ENCODE assay signal across 20 cellular contexts in genomic region chr3:146561463-146561862, GRCh38. TPM values are rescaled to one million over a fixed set of nuclear protein-coding genes. Genes with fewer than 3 reads are reported as not detected.
A peak's percentile ranks its signal among the peaks of the same experiment; 100 is the strongest.
DNase-seq lines count a peak whose midpoint lies in the region; ATAC-seq, FAIRE-seq and TF ChIP-seq lines count a peak whose summit lies in the region.
"Had no signal": no experiment of that assay in that cellular context is flagged by ENCODE, and none has a peak within 500 bp of the region (broad histone marks: within the 10 kb centered on the region; RNA-seq: fewer than 3 reads in every experiment).

No MANE protein-coding gene starts in this region.

- no peak overlapping the region for H3K27ac ChIP-seq in PC-3 (ENCODE audit: low read length)
- H3K27ac ChIP-seq in keratinocyte (ENCODE audit: control insufficient read depth, insufficient read depth, low read length): no peak overlapping the region
- H3K27ac ChIP-seq: 22Rv1, A549, C4-2B had no signal

- POLR2A ChIA-PET in PC-3 (lab: Charles Lee; ENCODE audit: unreplicated experiment): no interaction called here

- no peaks in the 10 kb centered on the region for H3K79me2 ChIP-seq in PC-3 (ENCODE audit: low read length)
- no peaks in the 10 kb centered on the region for H3K79me2 ChIP-seq in keratinocyte (ENCODE audit: control insufficient read depth, insufficient read depth, low read length)

- TF ChIP-seq CTCF in PC-3 (conservative IDR thresholded peaks at IDR 0.05; ENCODE audit: low read depth, low read length) (no peak), keratinocyte (optimal IDR thresholded peaks at IDR 0.05 in 1 of 3, IDR thresholded peaks at IDR 0.05 in 1 of 3, conservative IDR thresholded peaks at IDR 0.05 in 1 of 3; ENCODE audit: extremely low read depth in 1 of 3, insufficient read depth in 2 of 3, low read length in 3 of 3) (no peak), type B pancreatic cell (conservative IDR thresholded peaks at IDR 0.05) (no peak)

- no peaks in the 10 kb centered on the region for H3K36me3 ChIP-seq in PC-3 (ENCODE audit: low read depth, low read length)
- H3K36me3 ChIP-seq in keratinocyte (ENCODE audit: control insufficient read depth in 2 of 2, extremely low read depth in 1 of 2, insufficient read depth in 2 of 2, low read length in 2 of 2): no peaks in the 10 kb centered on the region

- H3K27ac Mint-ChIP-seq in type B pancreatic cell: no peak overlapping the region
- H3K27ac Mint-ChIP-seq: CD4-positive, alpha-beta memory T cell had no signal

- H3K9ac ChIP-seq in PC-3 (ENCODE audit: low read length): no peak overlapping the region
- H3K9ac ChIP-seq in keratinocyte (ENCODE audit: control insufficient read depth, extremely low read depth, insufficient read depth, low read length): no peak overlapping the region

- BruUV-seq in PC-3 (replicated peaks; lab: Mats Ljungman, UMichigan): TSS peak; percentile 87

- no peak overlapping the region for H3K4me3 Mint-ChIP-seq in type B pancreatic cell
- H3K4me3 Mint-ChIP-seq: CD4-positive, alpha-beta memory T cell had no signal

- DNase-seq in NCI-H82 (lab: John Stamatoyannopoulos, UW) (peak; percentile 21), NCI-H82 treated with DMSO at 0.1 percent for 48 hours (lab: John Stamatoyannopoulos, UW; ENCODE audit: unreplicated experiment) (no peak), PC-3 (no peak), keratinocyte (ENCODE audit: low read depth, low spot score) (no peak), type B pancreatic cell (ENCODE audit: extremely low spot score, unreplicated experiment) (no peak), SW480 (ENCODE audit: low spot score) (no peak), epidermal melanocyte (ENCODE audit: insufficient read length, low spot score) (no peak)
- DNase-seq: AML-193; CD4-positive, alpha-beta memory T cell; DMS79 treated with DMSO at 0.1 percent for 48 hours; EL; GOT3; H7 had no signal

- H3K4me2 ChIP-seq in PC-3 (ENCODE audit: low read length): no peak overlapping the region
- H3K4me2 ChIP-seq in keratinocyte (ENCODE audit: control insufficient read depth, extremely low read depth, insufficient read depth, low read depth, low read length): peak overlapping the region; percentile 9
- H3K4me2 ChIP-seq: A549 had no signal

- H3K27me3 Mint-ChIP-seq in type B pancreatic cell: no peaks in the 10 kb centered on the region

- intact Hi-C loops in PC-3 (cut with micrococcal nuclease): no loop called here

- no peak overlapping the region for H2AFZ ChIP-seq in PC-3 (ENCODE audit: low read length)
- no peak overlapping the region for H2AFZ ChIP-seq in keratinocyte (ENCODE audit: control insufficient read depth, low read length)

- H4K20me1 ChIP-seq in PC-3 (ENCODE audit: low read length): no peaks in the 10 kb centered on the region
- H4K20me1 ChIP-seq in keratinocyte (ENCODE audit: control insufficient read depth, extremely low read depth, insufficient read depth, low read length): no peaks in the 10 kb centered on the region

- H3K4me3 ChIP-seq in PC-3 (ENCODE audit: low read length) (no peak overlapping the region), keratinocyte (ENCODE audit: control insufficient read depth in 2 of 3, extremely low read depth in 1 of 3, insufficient read depth in 2 of 3, low read depth in 1 of 3, low read length in 3 of 3) (no peak overlapping the region)
- H3K4me3 ChIP-seq: A549, GM12878 had no signal

- H3K9me3 ChIP-seq in PC-3 (ENCODE audit: low read length) (no peaks in the 10 kb centered on the region), keratinocyte (ENCODE audit: control insufficient read depth, low read depth, low read length) (no peaks in the 10 kb centered on the region)
- H3K9me3 ChIP-seq: A549 had no signal

- CTCF ChIA-PET in PC-3 (lab: Charles Lee): no interaction called here

- ATAC-seq in PC-3: no peak
- ATAC-seq: A549, GM12878, HepG2 had no signal

- H3K9me3 Mint-ChIP-seq in type B pancreatic cell: no peaks in the 10 kb centered on the region

- H3K4me1 ChIP-seq in PC-3 (ENCODE audit: insufficient read depth, low read length) (no peaks in the 10 kb centered on the region), keratinocyte (ENCODE audit: control insufficient read depth, extremely low read depth, insufficient read depth, low read length) (peaks cover 12% of the 10 kb centered on the region)
- H3K4me1 ChIP-seq: A549 had no signal

- H3K27me3 ChIP-seq in PC-3 (ENCODE audit: low read length) (no peaks in the 10 kb centered on the region), keratinocyte (ENCODE audit: control insufficient read depth, extremely low read depth, insufficient read depth, low read length) (no peaks in the 10 kb centered on the region)

- H3K9me2 ChIP-seq in PC-3 (replicated peaks; ENCODE audit: low read length): no peaks in the 10 kb centered on the region

- FAIRE-seq in keratinocyte (lab: Jason Lieb, UNC): no peak
- FAIRE-seq: A549, GM12878, HepG2 had no signal

- no peaks in the 10 kb centered on the region for H3K4me1 Mint-ChIP-seq in type B pancreatic cell (ENCODE audit: unreplicated experiment)
- H3K4me1 Mint-ChIP-seq: CD4-positive, alpha-beta memory T cell had no signal

- no peaks in the 10 kb centered on the region for H3F3A ChIP-seq in PC-3 (ENCODE audit: low read length, unreplicated experiment)

- dilution Hi-C loops in keratinocyte (cut with MboI; ENCODE audit: extremely low pct_ligation_motif_present, low sequenced_read_pairs): no loop called here

- H3K9me1 ChIP-seq in keratinocyte (ENCODE audit: control insufficient read depth, extremely low read depth, insufficient read depth, low read length): no peaks in the 10 kb centered on the region

- H3K36me3 Mint-ChIP-seq in type B pancreatic cell: no peaks in the 10 kb centered on the region
- H3K36me3 Mint-ChIP-seq: CD4-positive, alpha-beta memory T cell had no signal

RNA-seq across cellular contexts. Expression of gene PLSCR1, which starts 17.1 kb away (rescaled TPM):
- 31.4 and 48.8 TPM in 2 replicates for total RNA-seq in PC-3 (2014; rRNA removed)
- 42.4 to 132 TPM (median 77.6 TPM) in 3 replicates for polyA plus RNA-seq in keratinocyte
- 11.2 TPM for polyA plus RNA-seq in keratinocyte (2011; ENCODE audit: low read depth)
- 63.7 and 84.7 TPM in 2 replicates for polyA plus RNA-seq in keratinocyte (2011; cell fraction: cytosol; rRNA removed)
- 82.9 and 95.8 TPM in 2 replicates for polyA plus RNA-seq in keratinocyte (2011; cell fraction: nucleus; rRNA removed)
- polyA plus RNA-seq in keratinocyte (2012; ENCODE audit: low replicate concordance): 19.3 and 101 TPM in 2 replicates
- polyA minus RNA-seq in keratinocyte: 43.4 to 74.4 TPM (median 56.0 TPM) in 3 replicates
- 47.8 TPM for polyA minus RNA-seq in keratinocyte (2011; cell fraction: cytosol; rRNA and poly(A)+ RNA removed)
- polyA minus RNA-seq in keratinocyte (2011; cell fraction: nucleus; rRNA and poly(A)+ RNA removed): 54.4 and 91.7 TPM in 2 replicates
- total RNA-seq in type B pancreatic cell (ENCODE audit: low replicate concordance): 51.5 and 86.4 TPM in 2 replicates
- total RNA-seq: G401 had no signal

RNA-seq across cellular contexts. Expression of gene PLSCR5, which starts 43.7 kb away (rescaled TPM):
- total RNA-seq in PC-3 (2014; rRNA removed): not detected in 2 replicates
- polyA plus RNA-seq in keratinocyte: not detected in 3 replicates
- polyA plus RNA-seq in keratinocyte (2011; ENCODE audit: low read depth): not detected
- polyA plus RNA-seq in keratinocyte (2011; cell fraction: cytosol; rRNA removed): not detected in 2 replicates
- not detected in 2 replicates for polyA plus RNA-seq in keratinocyte (2011; cell fraction: nucleus; rRNA removed)
- polyA plus RNA-seq in keratinocyte (2012; ENCODE audit: low replicate concordance): not detected in 2 replicates
- not detected in 3 replicates for polyA minus RNA-seq in keratinocyte
- not detected for polyA minus RNA-seq in keratinocyte (2011; cell fraction: cytosol; rRNA and poly(A)+ RNA removed)
- not detected in 2 replicates for polyA minus RNA-seq in keratinocyte (2011; cell fraction: nucleus; rRNA and poly(A)+ RNA removed)
- total RNA-seq in type B pancreatic cell (ENCODE audit: low replicate concordance): 0.24 TPM in 1 of 2 replicates, not detected in the other
- total RNA-seq: CD4-positive, alpha-beta memory T cell; G401; GM12878; H7; HepG2 had no signal
- polyA plus RNA-seq: A549; BJ; CD4-positive, alpha-beta memory T cell had no signal
